ENCODE assay signal across 10 cellular contexts in genomic region chr16:85354623-85355514, GRCh38.
DNase-seq lines count a peak whose midpoint lies in the region; ATAC-seq, FAIRE-seq and TF ChIP-seq lines count a peak whose summit lies in the region.
"Had no signal": no experiment of that assay in that cellular context is flagged by ENCODE, and none has a peak within 500 bp of the region (broad histone marks: within the 10 kb centered on the region; RNA-seq: fewer than 3 reads in every experiment).

No MANE protein-coding gene starts in this region.

- FAIRE-seq in H1 (lab: Jason Lieb, UNC): no peak

- no TSS peak for BruUV-seq in PC-3 (replicated peaks; lab: Mats Ljungman, UMichigan)

- no peaks in the 10 kb centered on the region for H3K36me3 ChIP-seq in PC-3 (ENCODE audit: low read depth, low read length)
- no peaks in the 10 kb centered on the region for H3K36me3 ChIP-seq in H1 (ENCODE audit: control insufficient read depth in 2 of 4, insufficient read depth in 4 of 4, low read length in 3 of 4)
- no peaks in the 10 kb centered on the region for H3K36me3 ChIP-seq in colonic mucosa
- H3K36me3 ChIP-seq: esophagus muscularis mucosa, ovary had no signal

- H3K4me2 ChIP-seq in PC-3 (ENCODE audit: low read length) (peak overlapping the region; percentile 68), H1 (ENCODE audit: insufficient read depth in 1 of 2, low read depth in 2 of 2, low read length in 2 of 2) (no peak overlapping the region)

- H3K27me3 ChIP-seq in PC-3 (ENCODE audit: low read length): no peaks in the 10 kb centered on the region
- no peaks in the 10 kb centered on the region for H3K27me3 ChIP-seq in H1 (replicated peaks in 1 of 4; ENCODE audit: control insufficient read depth in 3 of 4, extremely low read depth in 1 of 4, insufficient read depth in 3 of 4, low read length in 3 of 4)
- no peaks in the 10 kb centered on the region for H3K27me3 ChIP-seq in colonic mucosa
- H3K27me3 ChIP-seq: esophagus muscularis mucosa, ovary had no signal

- no peak overlapping the region for H3K23ac ChIP-seq in H1 (ENCODE audit: insufficient read length)

- 0 out of 2 replicates have a peak overlapping the region, but pooled peaks have one; percentile 8 for H3K9ac ChIP-seq in PC-3 (ENCODE audit: low read length)
- H3K9ac ChIP-seq in H1 (replicated peaks in 1 of 4; ENCODE audit: extremely low read depth in 1 of 4, low read depth in 3 of 4, low read length in 3 of 4): no peak overlapping the region
- H3K9ac ChIP-seq in colonic mucosa (ENCODE audit: low read depth in 2 of 2, low read length in 2 of 2): peak overlapping the region in 1 of 2 donors; percentile 56

- peak overlapping the region; percentile 29 for H4K8ac ChIP-seq in H1 (ENCODE audit: extremely low read depth, insufficient read depth, low read length)

- H3K9me2 ChIP-seq in PC-3 (replicated peaks; ENCODE audit: low read length): no peaks in the 10 kb centered on the region

- H2BK12ac ChIP-seq in H1 (ENCODE audit: low read depth, low read length): no peak overlapping the region

- peak overlapping the region; percentile 75 for H3K27ac Mint-ChIP-seq in osteocyte (ENCODE audit: unreplicated experiment)

- ATAC-seq in PC-3 (peak; percentile 81), HG03045 (IDR thresholded peaks at IDR 0.05; ENCODE audit: unreplicated experiment) (no peak)

- H3K79me1 ChIP-seq in H1 (ENCODE audit: low read depth, low read length): no peaks in the 10 kb centered on the region; the same call in 1 of the 2 replicates

- H2BK20ac ChIP-seq in H1 (ENCODE audit: low read length): no peak overlapping the region

- H2BK15ac ChIP-seq in H1 (ENCODE audit: low read length): no peak overlapping the region

- 0 out of 2 replicates have a peak, but pooled peaks cover 4% of the 10 kb centered on the region for H4K20me1 ChIP-seq in PC-3 (ENCODE audit: low read length)
- H4K20me1 ChIP-seq in H1 (replicated peaks in 1 of 2; ENCODE audit: control insufficient read depth in 1 of 2, insufficient read depth in 2 of 2, low read length in 2 of 2): peaks cover under 1 to 2% of the 10 kb centered on the region in 2 experiments

- no peaks in the 10 kb centered on the region for H3K23me2 ChIP-seq in H1 (ENCODE audit: low read depth, low read length)

- 87% methylated on average over 21 of the region's 21 CpGs; no CpG with 5 or more reads in 1 of the 2 experiments for WGBS in H1 (ENCODE audit: extremely low coverage in 1 of 2, insufficient coverage in 1 of 2, insufficient read length in 1 of 2, insufficient replicate concordance in 2 of 2, low coverage in 1 of 2, low lambda C conversion rate in 2 of 2, missing lambda C conversion rate in 1 of 2), 2 experiments

- H3K56ac ChIP-seq in H1 (replicated peaks; ENCODE audit: insufficient read length, low read depth, low read length): no peak overlapping the region

- H3K4me1 Mint-ChIP-seq in osteocyte (ENCODE audit: unreplicated experiment): peaks cover 60% of the 10 kb centered on the region

- TF ChIP-seq CTCF in PC-3 (conservative IDR thresholded peaks at IDR 0.05; ENCODE audit: low read depth, low read length) (no peak), H1 (IDR thresholded peaks at IDR 0.05; ENCODE audit: control extremely low read depth in 1 of 3, insufficient read depth in 1 of 3, low read depth in 1 of 3, low read length in 3 of 3) (no peak), osteocyte (IDR thresholded peaks at IDR 0.05) (no peak), colonic mucosa (IDR thresholded peaks at IDR 0.05) (no peak)

- CTCF ChIA-PET in PC-3 (lab: Charles Lee) (no interaction called here), H1 (lab: Charles Lee; ENCODE audit: partially characterized antibody) (interaction anchor here (0.7 to 11.6 kb wide), 8 partner anchors 13 to 74 kb away, joined by 4 to 177 read pairs (median 6); no protein-coding TSS in a partner anchor)

- H3K4me3 ChIP-seq in PC-3 (ENCODE audit: low read length): no peak overlapping the region
- no peak overlapping the region for H3K4me3 ChIP-seq in H1 (ENCODE audit: extremely low read depth in 1 of 4, insufficient read depth in 2 of 4, low read depth in 3 of 4, low read length in 4 of 4)
- no peak overlapping the region for H3K4me3 ChIP-seq in colonic mucosa
- H3K4me3 ChIP-seq: esophagus muscularis mucosa, ovary had no signal

- POLR2A ChIA-PET in PC-3 (lab: Charles Lee; ENCODE audit: unreplicated experiment): no interaction called here
- POLR2A ChIA-PET in H1 (lab: Charles Lee; ENCODE audit: partially characterized antibody): no interaction called here

- H3K27me3 Mint-ChIP-seq in osteocyte (ENCODE audit: unreplicated experiment): no peaks in the 10 kb centered on the region

- no peak overlapping the region for H3K4ac ChIP-seq in H1 (replicated peaks; ENCODE audit: insufficient read length, low read depth, low read length)

- no peak for TF ChIP-seq EP300 in H1 (IDR thresholded peaks at IDR 0.05; ENCODE audit: borderline replicate concordance in 1 of 2, low read depth in 2 of 2, low read length in 2 of 2)

- H2BK120ac ChIP-seq in H1 (replicated peaks; ENCODE audit: low read depth, low read length): no peak overlapping the region

- intact Hi-C loops in PC-3 (cut with micrococcal nuclease): no loop called here
- intact Hi-C loops in colonic mucosa (cut with DNase I): no loop called here

- no peaks in the 10 kb centered on the region for H3K36me3 Mint-ChIP-seq in osteocyte (ENCODE audit: unreplicated experiment)

- no peak overlapping the region for H3K18ac ChIP-seq in H1 (ENCODE audit: extremely low read depth, low read length)

- no peak overlapping the region for H3K4me3 Mint-ChIP-seq in osteocyte (ENCODE audit: unreplicated experiment)

- no peaks in the 10 kb centered on the region for H3K9me3 Mint-ChIP-seq in osteocyte (ENCODE audit: unreplicated experiment)

- H3F3A ChIP-seq in PC-3 (ENCODE audit: low read length, unreplicated experiment): no peaks in the 10 kb centered on the region

- TF ChIP-seq RAD21 in H1 (IDR thresholded peaks at IDR 0.05 in 1 of 2, conservative IDR thresholded peaks at IDR 0.05 in 1 of 2; ENCODE audit: low read depth in 2 of 2, low read length in 2 of 2): no peak

- DNase-seq in Daoy (ENCODE audit: low read depth): peak; percentile 94
- DNase-seq in PC-3: peak; percentile 85
- no peak for DNase-seq in H1 (ENCODE audit: low read depth in 1 of 2, low spot score in 2 of 2)
- no peak for DNase-seq in osteocyte (ENCODE audit: extremely low spot score, unreplicated experiment)
- no peak for DNase-seq in RKO (ENCODE audit: low spot score)
- no peak for DNase-seq in NCI-H1417 (lab: John Stamatoyannopoulos, UW)
- DNase-seq in colonic mucosa: no peak
- DNase-seq: ovary had no signal

- no peak overlapping the region for H4K91ac ChIP-seq in H1 (replicated peaks; ENCODE audit: insufficient read length, low read length)

- 0 out of 2 replicates have a peak overlapping the region, but pooled peaks have one; percentile 75 for H2AK5ac ChIP-seq in H1 (ENCODE audit: low read depth, low read length)

- H3K79me2 ChIP-seq in PC-3 (ENCODE audit: low read length) (no peaks in the 10 kb centered on the region), H1 (ENCODE audit: control insufficient read depth in 1 of 2, insufficient read depth in 2 of 2, low read length in 2 of 2) (no peaks in the 10 kb centered on the region)

- no peak for TF ChIP-seq POLR2A in H1 (IDR thresholded peaks at IDR 0.05; ENCODE audit: control extremely low read depth in 1 of 2, low read depth in 2 of 2, low read length in 2 of 2)

- H3K27ac ChIP-seq in PC-3 (ENCODE audit: low read length) (peak overlapping the region; percentile 73), H1 (ENCODE audit: low read depth, low read length) (no peak overlapping the region), colonic mucosa (no peak overlapping the region)
- H3K27ac ChIP-seq: esophagus muscularis mucosa, ovary had no signal

- no peak overlapping the region for H4K5ac ChIP-seq in H1 (ENCODE audit: insufficient read length, low read depth, low read length)

- H3K4me1 ChIP-seq in PC-3 (ENCODE audit: insufficient read depth, low read length): peaks cover 29% of the 10 kb centered on the region
- peaks cover 0 to 8% (median 3%) of the 10 kb centered on the region in 4 experiments; a peak in 3 of 7 replicates for H3K4me1 ChIP-seq in H1 (replicated peaks in 1 of 4; ENCODE audit: control insufficient read depth in 3 of 4, insufficient read depth in 4 of 4, low read length in 3 of 4)
- H3K4me1 ChIP-seq in colonic mucosa: peaks cover 6% of the 10 kb centered on the region

- H3K9me3 ChIP-seq in PC-3 (ENCODE audit: low read length) (no peaks in the 10 kb centered on the region), H1 (ENCODE audit: insufficient read depth in 2 of 2, low read depth in 1 of 2, low read length in 1 of 2) (peaks cover 6 to 8% of the 10 kb centered on the region in 2 experiments; a peak in 3 of 4 replicates), colonic mucosa (no peaks in the 10 kb centered on the region)
- H3K9me3 ChIP-seq: esophagus muscularis mucosa, ovary had no signal

- no peak overlapping the region for H3K14ac ChIP-seq in H1 (ENCODE audit: insufficient read length)

- H2BK5ac ChIP-seq in H1 (ENCODE audit: low read depth, low read length): no peak overlapping the region

- no peak overlapping the region; the same call in 1 of the 2 replicates for H2AFZ ChIP-seq in PC-3 (ENCODE audit: low read length)
- H2AFZ ChIP-seq in H1 (ENCODE audit: low read length): no peak overlapping the region

TF ChIP-seq in H1, 55 proteins besides CTCF, POLR2A, EP300 and RAD21:
- TF ChIP-seq CTBP2 (IDR thresholded peaks at IDR 0.05; ENCODE audit: borderline replicate concordance, insufficient read depth, insufficient read length, low read length): no peak
- no peak for TF ChIP-seq SP4 (IDR thresholded peaks at IDR 0.05; ENCODE audit: low read length)
- no peak for TF ChIP-seq NANOG (IDR thresholded peaks at IDR 0.05; ENCODE audit: insufficient read depth, low read depth, low read length, poor library complexity, severe bottlenecking)
- no peak for TF ChIP-seq GTF2F1 (IDR thresholded peaks at IDR 0.05; ENCODE audit: borderline replicate concordance, low read depth, low read length)
- TF ChIP-seq ZNF274 (IDR thresholded peaks at IDR 0.05; ENCODE audit: borderline replicate concordance, extremely low read depth, low read length): no peak
- no peak for TF ChIP-seq MAX (IDR thresholded peaks at IDR 0.05)
- no peak for TF ChIP-seq KDM1A (IDR thresholded peaks at IDR 0.05; ENCODE audit: borderline replicate concordance, low read length)
- TF ChIP-seq CREB1 (IDR thresholded peaks at IDR 0.05): no peak

Comparison
In these comparisons a context has a peak if more than half of its experiments do, and no peak if none do; other contexts are left out.
1. DNase-seq: peak in Daoy (single experiment) and PC-3 (single experiment); none in H1 (0 of 2), osteocyte (single experiment), RKO (single experiment), NCI-H1417 (0 of 3) and colonic mucosa (single experiment).